ENCODE assay signal across 18 cellular contexts in the genomic region with DNA sequence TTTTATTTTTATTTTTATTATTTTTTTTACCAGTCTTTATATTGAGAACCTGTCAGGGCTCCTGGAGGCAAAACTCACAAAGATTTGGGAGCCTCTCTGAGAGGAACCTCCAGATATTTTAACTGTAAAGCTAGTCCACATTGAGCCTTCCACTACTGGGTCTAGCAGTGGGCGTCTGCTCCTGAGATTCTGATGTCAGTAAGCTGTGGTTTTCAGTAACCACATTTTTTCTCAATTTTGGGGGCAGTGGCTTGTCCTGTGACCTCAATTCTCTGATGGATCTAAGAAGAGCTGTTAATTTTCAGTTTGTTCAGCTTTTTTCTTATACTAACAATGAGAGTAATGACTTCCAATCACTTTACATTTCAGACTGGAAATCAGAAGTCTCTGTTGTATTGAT.
"Had no signal": no experiment of that assay in that cellular context is flagged by ENCODE, and none has a peak within 500 bp of the region (broad histone marks: within the 10 kb centered on the region; RNA-seq: fewer than 3 reads in every experiment).

No MANE protein-coding gene starts in this region.

- H3K27me3 ChIP-seq: body of pancreas, esophagus squamous epithelium, hepatocyte, left lung, neutrophil, tibial artery had no signal

- H3K4me3 Mint-ChIP-seq: naive B cell; stimulated activated memory B cell treated with anti-CD40 and anti-IgM and Interleukin-4, amounts not matched to agents 10 μg/mL and 1 μg/mL and 100 μg/mL, for 72 hours; WTC11 had no signal

- H3K9me3 ChIP-seq: body of pancreas, left lung, neutrophil, sigmoid colon, tibial artery had no signal

- H3K4me1 ChIP-seq: esophagus squamous epithelium, left lung, parathyroid adenoma, sigmoid colon, tibial artery had no signal

- H3K36me3 ChIP-seq: esophagus squamous epithelium, left lung, neutrophil, sigmoid colon, tibial artery had no signal

- H3K27ac ChIP-seq: body of pancreas, esophagus squamous epithelium, hepatocyte, left lung, neutrophil, parathyroid adenoma, sigmoid colon, tibial artery had no signal

- H3K9ac ChIP-seq: parathyroid adenoma had no signal

- H3K27me3 Mint-ChIP-seq: naive B cell; stimulated activated memory B cell treated with anti-CD40 and anti-IgM and Interleukin-4, amounts not matched to agents 10 μg/mL and 1 μg/mL and 100 μg/mL, for 72 hours had no signal

- H3K4me1 Mint-ChIP-seq: WTC11 had no signal

- ATAC-seq: body of pancreas; left lung; stimulated activated memory B cell treated with anti-CD40 and anti-IgM and Interleukin-4, amounts not matched to agents 10 μg/mL and 1 μg/mL and 100 μg/mL, for 72 hours; WTC11 had no signal

- H3K4me3 ChIP-seq: body of pancreas, esophagus squamous epithelium, hepatocyte, left lung, sigmoid colon, tibial artery had no signal

- H2AFZ ChIP-seq: hepatocyte, parathyroid adenoma had no signal

- DNase-seq: activated CD4-positive, alpha-beta T cell treated with anti-CD3 and anti-CD28 coated beads for 48 hours; activated naive CD4-positive, alpha-beta T cell treated with anti-CD3 and anti-CD28 coated beads, Interleukin-2, amount 50 U/mL, for 16 hours; body of pancreas; caudate nucleus; esophagus squamous epithelium; left lung; naive B cell; sigmoid colon; stimulated activated CD4-positive, alpha-beta T cell treated with anti-CD3 and anti-CD28 coated beads, Interleukin-2, amount 100 ng/mL, for 24 hours; tibial artery had no signal

- FAIRE-seq: colon, keratinocyte, urothelium cell line had no signal

- H3K27ac Mint-ChIP-seq: naive B cell; stimulated activated memory B cell treated with anti-CD40 and anti-IgM and Interleukin-4, amounts not matched to agents 10 μg/mL and 1 μg/mL and 100 μg/mL, for 72 hours; WTC11 had no signal

- H3K36me3 Mint-ChIP-seq: WTC11 had no signal

- H3K9me3 Mint-ChIP-seq: stimulated activated memory B cell treated with anti-CD40 and anti-IgM and Interleukin-4, amounts not matched to agents 10 μg/mL and 1 μg/mL and 100 μg/mL, for 72 hours; WTC11 had no signal

- H3K4me2 ChIP-seq: hepatocyte had no signal
